8 cellular contexts compared by ENCODE assay signal in genomic region chr6:122491915-122492537, GRCh38. TPM values are rescaled to one million over a fixed set of nuclear protein-coding genes. Genes with fewer than 3 reads are reported as not detected.
DNase-seq lines count a peak whose midpoint lies in the region; ATAC-seq, FAIRE-seq and TF ChIP-seq lines count a peak whose summit lies in the region.

No MANE protein-coding gene starts in this region.

- H3K4me1 Mint-ChIP-seq in activated CD8-positive, alpha-beta T cell treated with anti-CD3 and anti-CD28 coated beads for 36 hours (ENCODE audit: low read depth), result peaks cover 9% of the 10 kb centered on the region
- H3K4me1 Mint-ChIP-seq in effector memory CD8-positive, alpha-beta T cell (ENCODE audit: low read depth in 2 of 2), result peaks cover 3 to 4% of the 10 kb centered on the region in 2 donors

- no peak overlapping the region for H3K4me3 Mint-ChIP-seq in activated CD8-positive, alpha-beta T cell treated with anti-CD3 and anti-CD28 coated beads for 36 hours
- H3K4me3 Mint-ChIP-seq in effector memory CD8-positive, alpha-beta T cell, result no peak overlapping the region

- no peak overlapping the region for H3K27ac Mint-ChIP-seq in activated CD8-positive, alpha-beta T cell treated with anti-CD3 and anti-CD28 coated beads for 36 hours
- no peak overlapping the region for H3K27ac Mint-ChIP-seq in effector memory CD8-positive, alpha-beta T cell

- DNase-seq in D721Med (ENCODE audit: insufficient read length, low spot score) (peak; percentile 28), HK-2 (ENCODE audit: unreplicated experiment) (peak; percentile 56), NCI-H82 treated with DMSO at 0.1 percent for 48 hours (lab: John Stamatoyannopoulos, UW; ENCODE audit: unreplicated experiment) (peak; percentile 87), mucosa of descending colon (peak in 2 of 3 donors; percentile 80 to 89)
- DNase-seq in activated CD8-positive, alpha-beta T cell treated with anti-CD3 and anti-CD28 coated beads for 36 hours, result peak; percentile 86
- DNase-seq in effector memory CD8-positive, alpha-beta T cell, result peak; percentile 55 to 67 (median 60)
- peak; percentile 30 for DNase-seq in stimulated activated CD8-positive, alpha-beta memory T cell treated with anti-CD3 and anti-CD28 coated beads, Interleukin-7, amount 100 ng/mL, for 24 hours (ENCODE audit: low read depth)

- no peaks in the 10 kb centered on the region for H3K36me3 ChIP-seq in mucosa of descending colon (ENCODE audit: low read depth)

- no peaks in the 10 kb centered on the region for H3K36me3 Mint-ChIP-seq in activated CD8-positive, alpha-beta T cell treated with anti-CD3 and anti-CD28 coated beads for 36 hours (ENCODE audit: low read depth)
- H3K36me3 Mint-ChIP-seq in effector memory CD8-positive, alpha-beta T cell (ENCODE audit: insufficient read depth), result no peaks in the 10 kb centered on the region

- no peaks in the 10 kb centered on the region for H3K27me3 Mint-ChIP-seq in activated CD8-positive, alpha-beta T cell treated with anti-CD3 and anti-CD28 coated beads for 36 hours
- H3K27me3 Mint-ChIP-seq in effector memory CD8-positive, alpha-beta T cell, result peaks cover 1 to 2% of the 10 kb centered on the region in 2 donors

- CTCF ChIA-PET in activated CD8-positive, alpha-beta T cell treated with anti-CD3 and anti-CD28 coated beads for 36 hours (lab: Charles Lee), result interaction anchor here (0.7 to 11.0 kb wide), 41 partner anchors 8 to 347 kb away, joined by 3 to 242 read pairs (median 4); no protein-coding TSS in a partner anchor

- FAIRE-seq in D721Med (lab: Jason Lieb, UNC), result peak; percentile 94

- TF ChIP-seq CTCF in D721Med (IDR thresholded peaks at IDR 0.05; ENCODE audit: insufficient read depth, missing control alignments) (peak; percentile 98), mucosa of descending colon (IDR thresholded peaks at IDR 0.05) (peak; percentile 61)
- peak; percentile 88 for TF ChIP-seq CTCF in activated CD8-positive, alpha-beta T cell treated with anti-CD3 and anti-CD28 coated beads for 36 hours (IDR thresholded peaks at IDR 0.05)

- peak; percentile 97 for ATAC-seq in GM21367 (IDR thresholded peaks at IDR 0.05; ENCODE audit: unreplicated experiment)
- ATAC-seq in activated CD8-positive, alpha-beta T cell treated with anti-CD3 and anti-CD28 coated beads for 36 hours, result peak; percentile 98
- ATAC-seq in effector memory CD8-positive, alpha-beta T cell (replicated peaks), result peak; percentile 99
- ATAC-seq in mucosa of descending colon, result peak; percentile 95

- no peak overlapping the region for H3K4me3 ChIP-seq in mucosa of descending colon

- no peaks in the 10 kb centered on the region for H3K4me1 ChIP-seq in mucosa of descending colon (ENCODE audit: low read depth)

- POLR2A ChIA-PET in activated CD8-positive, alpha-beta T cell treated with anti-CD3 and anti-CD28 coated beads for 36 hours (lab: Charles Lee), result no interaction called here

- H3K9me3 Mint-ChIP-seq in activated CD8-positive, alpha-beta T cell treated with anti-CD3 and anti-CD28 coated beads for 36 hours, result peaks cover 2% of the 10 kb centered on the region
- H3K9me3 Mint-ChIP-seq in effector memory CD8-positive, alpha-beta T cell, result no peaks in the 10 kb centered on the region

- H3K9me3 ChIP-seq in mucosa of descending colon, result peaks cover 6% of the 10 kb centered on the region

- intact Hi-C loops in activated CD8-positive, alpha-beta T cell treated with anti-CD3 and anti-CD28 coated beads for 36 hours (cut with micrococcal nuclease), result loop anchor here (1.0 to 10.0 kb wide), 2 partner anchors 38 to 233 kb away; no protein-coding TSS in a partner anchor
- intact Hi-C loops in mucosa of descending colon (cut with DNase I, micrococcal nuclease), result no loop called here

RNA-seq across cellular contexts. Expression of gene SERINC1, which starts 20.4 kb away (rescaled TPM):
- total RNA-seq in activated CD8-positive, alpha-beta T cell treated with anti-CD3 and anti-CD28 coated beads for 36 hours, result 10 to 100 TPM; 40.2 to 40.5 TPM
- 100 to 1,000 TPM; 111 to 201 (median 113) TPM for total RNA-seq in mucosa of descending colon

Comparison
In these comparisons a context has a peak if more than half of its experiments do, and no peak if none do; other contexts are left out.
1. DNase-seq: peak in every context shown above with its lines; median percentile 87 in NCI-H82 treated with DMSO at 0.1 percent for 48 hours; 86 in activated CD8-positive, alpha-beta T cell treated with anti-CD3 and anti-CD28 coated beads for 36 hours; 84 in mucosa of descending colon; 60 in effector memory CD8-positive, alpha-beta T cell; 56 in HK-2; 30 in stimulated activated CD8-positive, alpha-beta memory T cell treated with anti-CD3 and anti-CD28 coated beads, Interleukin-7, amount 100 ng/mL, for 24 hours; 28 in D721Med.